ENCODE assay signal across 1 cellular context in the genomic region with DNA sequence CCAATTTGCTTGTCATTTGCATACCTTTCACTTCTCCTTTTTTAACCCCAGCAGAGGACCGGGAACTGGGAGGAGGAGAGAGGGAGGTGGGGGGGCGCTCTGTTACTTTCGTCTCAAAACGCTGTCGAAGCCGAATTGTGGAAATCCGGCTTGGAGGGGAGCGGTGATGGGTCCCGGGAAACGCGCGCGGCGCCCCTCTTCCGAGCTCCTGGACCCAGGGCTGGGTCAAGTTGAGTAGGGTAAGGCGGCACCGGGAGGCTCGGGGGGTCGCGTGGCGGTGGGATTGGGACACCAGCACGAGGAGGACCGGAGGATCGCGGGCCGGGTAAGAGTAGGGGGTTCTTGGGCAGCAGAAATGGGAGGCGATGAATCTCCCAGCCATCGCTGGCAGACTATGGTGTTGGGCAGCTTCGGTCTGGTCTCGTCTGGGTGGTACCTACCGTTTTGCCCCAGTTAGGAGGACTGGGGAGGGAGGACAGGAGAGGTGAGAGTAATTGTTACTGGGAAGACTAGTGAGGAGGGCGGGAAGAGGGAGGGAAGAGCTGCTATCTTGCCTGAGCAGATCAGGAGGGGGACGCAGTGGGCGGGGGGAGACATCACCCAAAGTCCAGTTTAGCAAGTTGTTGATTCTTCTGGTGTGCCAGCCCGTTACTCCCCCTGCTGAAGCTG.
A peak's percentile ranks its signal among the peaks of the same experiment; 100 is the strongest.
TF ChIP-seq lines count a peak whose summit lies in the region.

No MANE protein-coding gene starts in this region.

TF ChIP-seq in HepG2, 621 proteins besides CTCF, POLR2A, EP300 and RAD21 (continued from another document and continues in another):
- TF ChIP-seq, protein P1, sequence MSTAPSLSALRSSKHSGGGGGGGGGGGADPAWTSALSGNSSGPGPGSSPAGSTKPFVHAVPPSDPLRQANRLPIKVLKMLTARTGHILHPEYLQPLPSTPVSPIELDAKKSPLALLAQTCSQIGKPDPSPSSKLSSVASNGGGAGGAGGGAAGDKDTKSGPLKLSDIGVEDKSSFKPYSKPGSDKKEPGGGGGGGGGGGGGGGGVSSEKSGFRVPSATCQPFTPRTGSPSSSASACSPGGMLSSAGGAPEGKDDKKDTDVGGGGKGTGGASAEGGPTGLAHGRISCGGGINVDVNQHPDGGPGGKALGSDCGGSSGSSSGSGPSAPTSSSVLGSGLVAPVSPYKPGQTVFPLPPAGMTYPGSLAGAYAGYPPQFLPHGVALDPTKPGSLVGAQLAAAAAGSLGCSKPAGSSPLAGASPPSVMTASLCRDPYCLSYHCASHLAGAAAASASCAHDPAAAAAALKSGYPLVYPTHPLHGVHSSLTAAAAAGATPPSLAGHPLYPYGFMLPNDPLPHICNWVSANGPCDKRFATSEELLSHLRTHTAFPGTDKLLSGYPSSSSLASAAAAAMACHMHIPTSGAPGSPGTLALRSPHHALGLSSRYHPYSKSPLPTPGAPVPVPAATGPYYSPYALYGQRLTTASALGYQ (CRISPR knock-in tag; IDR thresholded peaks at IDR 0.05): no peak; the same call in 1 of the 2 replicates
- TF ChIP-seq KLF13 (CRISPR knock-in tag; IDR thresholded peaks at IDR 0.05) (no peak), NCOA1 (CRISPR knock-in tag; IDR thresholded peaks at IDR 0.05) (no peak), RFX5 (IDR thresholded peaks at IDR 0.05; ENCODE audit: low read depth, low read length) (peak; percentile 43; the same call in 1 of the 2 replicates), TRIM22 (IDR thresholded peaks at IDR 0.05) (no peak), ZNF557 (CRISPR knock-in tag; IDR thresholded peaks at IDR 0.05) (no peak), ZNF572 (CRISPR knock-in tag; IDR thresholded peaks at IDR 0.05) (0 out of 2 replicates have a peak, but pooled peaks have one; percentile 19), TGIF2 (CRISPR knock-in tag; IDR thresholded peaks at IDR 0.05) (0 out of 2 replicates have a peak, but pooled peaks have one; percentile 26), IRX3 (CRISPR knock-in tag; IDR thresholded peaks at IDR 0.05; ENCODE audit: borderline replicate concordance, low read depth) (no peak), ZNF660 (CRISPR knock-in tag; IDR thresholded peaks at IDR 0.05; ENCODE audit: borderline replicate concordance, low read depth) (no peak), EEA1 (CRISPR knock-in tag; IDR thresholded peaks at IDR 0.05; ENCODE audit: borderline replicate concordance) (no peak; the same call in 1 of the 2 replicates), SMYD3 (CRISPR knock-in tag; IDR thresholded peaks at IDR 0.05) (no peak), ZNF136 (CRISPR knock-in tag; IDR thresholded peaks at IDR 0.05; ENCODE audit: low read depth) (no peak), ZNF605 (CRISPR knock-in tag; IDR thresholded peaks at IDR 0.05) (no peak), YY1 (IDR thresholded peaks at IDR 0.05; ENCODE audit: insufficient read depth, insufficient replicate concordance, low read depth, low read length) (no peak), TIGD3 (CRISPR knock-in tag; IDR thresholded peaks at IDR 0.05; ENCODE audit: borderline replicate concordance) (no peak), MAFK (conservative IDR thresholded peaks at IDR 0.05 in 1 of 2, IDR thresholded peaks at IDR 0.05 in 1 of 2; ENCODE audit: low read length in 2 of 2) (no peak), KDM2A (CRISPR knock-in tag; IDR thresholded peaks at IDR 0.05; ENCODE audit: borderline replicate concordance, low read depth) (no peak), RARG (CRISPR knock-in tag; IDR thresholded peaks at IDR 0.05; ENCODE audit: low read depth) (no peak), MXD4 (CRISPR knock-in tag; IDR thresholded peaks at IDR 0.05) (no peak), GFI1 (CRISPR knock-in tag; IDR thresholded peaks at IDR 0.05; ENCODE audit: borderline replicate concordance) (peak; percentile 10; the same call in 1 of the 2 replicates), DR1 (CRISPR knock-in tag; IDR thresholded peaks at IDR 0.05) (no peak; the same call in 1 of the 2 replicates), ZNF224 (CRISPR knock-in tag; IDR thresholded peaks at IDR 0.05) (no peak), HMG20B (CRISPR knock-in tag; conservative IDR thresholded peaks at IDR 0.05) (no peak), MYNN (CRISPR knock-in tag; IDR thresholded peaks at IDR 0.05; ENCODE audit: low read depth) (no peak), ZNF83 (CRISPR knock-in tag; IDR thresholded peaks at IDR 0.05; ENCODE audit: borderline replicate concordance) (no peak), U2AF1 (optimal IDR thresholded peaks at IDR 0.05; ENCODE audit: low read depth, low read length) (no peak), SOX13 (IDR thresholded peaks at IDR 0.05) (no peak), SOX13 (CRISPR knock-in tag; conservative IDR thresholded peaks at IDR 0.05 in 1 of 2, IDR thresholded peaks at IDR 0.05 in 1 of 2) (peak in 1 of 2 experiments; percentile 64; a peak in 2 of 4 replicates), CEBPB (IDR thresholded peaks at IDR 0.05; ENCODE audit: borderline replicate concordance, low read depth, low read length) (no peak), ATF5 (CRISPR knock-in tag; IDR thresholded peaks at IDR 0.05; ENCODE audit: low read depth) (no peak), ZNF788 (CRISPR knock-in tag; IDR thresholded peaks at IDR 0.05; ENCODE audit: borderline replicate concordance) (peak; percentile 70; the same call in 1 of the 2 replicates), ZNF180 (CRISPR knock-in tag; IDR thresholded peaks at IDR 0.05; ENCODE audit: borderline replicate concordance, low read depth) (no peak), ONECUT2 (CRISPR knock-in tag; IDR thresholded peaks at IDR 0.05) (no peak; the same call in 1 of the 2 replicates), AGO2 (optimal IDR thresholded peaks at IDR 0.05; ENCODE audit: low read depth, low read length) (peak; percentile 98), ZFYVE20 (CRISPR knock-in tag; IDR thresholded peaks at IDR 0.05; ENCODE audit: borderline replicate concordance, low read depth) (no peak), PRPF4 (IDR thresholded peaks at IDR 0.05; ENCODE audit: low read depth, low read length, poor library complexity, severe bottlenecking) (no peak), NFIC (IDR thresholded peaks at IDR 0.05; ENCODE audit: low read length) (no peak), ZNF33A (CRISPR knock-in tag; IDR thresholded peaks at IDR 0.05; ENCODE audit: borderline replicate concordance) (no peak), CREB1 (IDR thresholded peaks at IDR 0.05) (no peak), CREB1 (CRISPR knock-in tag; IDR thresholded peaks at IDR 0.05) (no peak), CBX1 (IDR thresholded peaks at IDR 0.05; ENCODE audit: low read depth) (no peak), RAD51 (IDR thresholded peaks at IDR 0.05; ENCODE audit: borderline replicate concordance) (no peak), STAG1 (CRISPR knock-in tag; IDR thresholded peaks at IDR 0.05) (no peak; the same call in 1 of the 2 replicates)
- TF ChIP-seq, protein P2, sequence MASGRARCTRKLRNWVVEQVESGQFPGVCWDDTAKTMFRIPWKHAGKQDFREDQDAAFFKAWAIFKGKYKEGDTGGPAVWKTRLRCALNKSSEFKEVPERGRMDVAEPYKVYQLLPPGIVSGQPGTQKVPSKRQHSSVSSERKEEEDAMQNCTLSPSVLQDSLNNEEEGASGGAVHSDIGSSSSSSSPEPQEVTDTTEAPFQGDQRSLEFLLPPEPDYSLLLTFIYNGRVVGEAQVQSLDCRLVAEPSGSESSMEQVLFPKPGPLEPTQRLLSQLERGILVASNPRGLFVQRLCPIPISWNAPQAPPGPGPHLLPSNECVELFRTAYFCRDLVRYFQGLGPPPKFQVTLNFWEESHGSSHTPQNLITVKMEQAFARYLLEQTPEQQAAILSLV (CRISPR knock-in tag; IDR thresholded peaks at IDR 0.05; ENCODE audit: borderline replicate concordance): no peak
- TF ChIP-seq, protein P3, sequence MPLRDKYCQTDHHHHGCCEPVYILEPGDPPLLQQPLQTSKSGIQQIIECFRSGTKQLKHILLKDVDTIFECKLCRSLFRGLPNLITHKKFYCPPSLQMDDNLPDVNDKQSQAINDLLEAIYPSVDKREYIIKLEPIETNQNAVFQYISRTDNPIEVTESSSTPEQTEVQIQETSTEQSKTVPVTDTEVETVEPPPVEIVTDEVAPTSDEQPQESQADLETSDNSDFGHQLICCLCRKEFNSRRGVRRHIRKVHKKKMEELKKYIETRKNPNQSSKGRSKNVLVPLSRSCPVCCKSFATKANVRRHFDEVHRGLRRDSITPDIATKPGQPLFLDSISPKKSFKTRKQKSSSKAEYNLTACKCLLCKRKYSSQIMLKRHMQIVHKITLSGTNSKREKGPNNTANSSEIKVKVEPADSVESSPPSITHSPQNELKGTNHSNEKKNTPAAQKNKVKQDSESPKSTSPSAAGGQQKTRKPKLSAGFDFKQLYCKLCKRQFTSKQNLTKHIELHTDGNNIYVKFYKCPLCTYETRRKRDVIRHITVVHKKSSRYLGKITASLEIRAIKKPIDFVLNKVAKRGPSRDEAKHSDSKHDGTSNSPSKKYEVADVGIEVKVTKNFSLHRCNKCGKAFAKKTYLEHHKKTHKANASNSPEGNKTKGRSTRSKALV (CRISPR knock-in tag; IDR thresholded peaks at IDR 0.05): 0 out of 2 replicates have a peak, but pooled peaks have one; percentile 40
- TF ChIP-seq, protein P4, sequence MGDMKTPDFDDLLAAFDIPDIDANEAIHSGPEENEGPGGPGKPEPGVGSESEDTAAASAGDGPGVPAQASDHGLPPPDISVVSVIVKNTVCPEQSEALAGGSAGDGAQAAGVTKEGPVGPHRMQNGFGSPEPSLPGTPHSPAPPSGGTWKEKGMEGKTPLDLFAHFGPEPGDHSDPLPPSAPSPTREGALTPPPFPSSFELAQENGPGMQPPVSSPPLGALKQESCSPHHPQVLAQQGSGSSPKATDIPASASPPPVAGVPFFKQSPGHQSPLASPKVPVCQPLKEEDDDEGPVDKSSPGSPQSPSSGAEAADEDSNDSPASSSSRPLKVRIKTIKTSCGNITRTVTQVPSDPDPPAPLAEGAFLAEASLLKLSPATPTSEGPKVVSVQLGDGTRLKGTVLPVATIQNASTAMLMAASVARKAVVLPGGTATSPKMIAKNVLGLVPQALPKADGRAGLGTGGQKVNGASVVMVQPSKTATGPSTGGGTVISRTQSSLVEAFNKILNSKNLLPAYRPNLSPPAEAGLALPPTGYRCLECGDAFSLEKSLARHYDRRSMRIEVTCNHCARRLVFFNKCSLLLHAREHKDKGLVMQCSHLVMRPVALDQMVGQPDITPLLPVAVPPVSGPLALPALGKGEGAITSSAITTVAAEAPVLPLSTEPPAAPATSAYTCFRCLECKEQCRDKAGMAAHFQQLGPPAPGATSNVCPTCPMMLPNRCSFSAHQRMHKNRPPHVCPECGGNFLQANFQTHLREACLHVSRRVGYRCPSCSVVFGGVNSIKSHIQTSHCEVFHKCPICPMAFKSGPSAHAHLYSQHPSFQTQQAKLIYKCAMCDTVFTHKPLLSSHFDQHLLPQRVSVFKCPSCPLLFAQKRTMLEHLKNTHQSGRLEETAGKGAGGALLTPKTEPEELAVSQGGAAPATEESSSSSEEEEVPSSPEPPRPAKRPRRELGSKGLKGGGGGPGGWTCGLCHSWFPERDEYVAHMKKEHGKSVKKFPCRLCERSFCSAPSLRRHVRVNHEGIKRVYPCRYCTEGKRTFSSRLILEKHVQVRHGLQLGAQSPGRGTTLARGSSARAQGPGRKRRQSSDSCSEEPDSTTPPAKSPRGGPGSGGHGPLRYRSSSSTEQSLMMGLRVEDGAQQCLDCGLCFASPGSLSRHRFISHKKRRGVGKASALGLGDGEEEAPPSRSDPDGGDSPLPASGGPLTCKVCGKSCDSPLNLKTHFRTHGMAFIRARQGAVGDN (CRISPR knock-in tag; IDR thresholded peaks at IDR 0.05): peak; percentile 87
